In genomic region chr12:57129311-57130288, GRCh38 we compare ENCODE assay signal across 7 cellular contexts.
DNase-seq lines count a peak whose midpoint lies in the region; ATAC-seq lines count a peak whose summit lies in the region.
"Had no signal": no experiment of that assay in that cellular context is flagged by ENCODE, and none has a peak within 500 bp of the region (broad histone marks: within the 10 kb centered on the region; RNA-seq: fewer than 3 reads in every experiment).

No MANE protein-coding gene starts in this region.

- H3K36me3 ChIP-seq in mucosa of rectum (ENCODE audit: control insufficient read depth in 2 of 2, insufficient read depth in 2 of 2, low read length in 2 of 2) = no peaks in the 10 kb centered on the region

- no peaks in the 10 kb centered on the region for H3K27me3 ChIP-seq in mucosa of rectum (ENCODE audit: control insufficient read depth in 2 of 2, insufficient read depth in 2 of 2, low read length in 2 of 2)

- H3K9ac ChIP-seq in mucosa of rectum (ENCODE audit: low read depth in 1 of 2, low read length in 2 of 2) = peak overlapping the region; percentile 6 to 71

- H3K9me3 ChIP-seq in mucosa of rectum (ENCODE audit: control insufficient read depth in 2 of 2, low read length in 2 of 2) = no peaks in the 10 kb centered on the region

- peak; percentile 57 for DNase-seq in EL
- peak; percentile 57 for DNase-seq in amniotic epithelial cell (ENCODE audit: low read depth)
- DNase-seq in cerebellar cortex (ENCODE audit: low spot score) = no peak
- DNase-seq in SW 1271 (lab: John Stamatoyannopoulos, UW) = no peak

- H3K27ac ChIP-seq in mucosa of rectum (ENCODE audit: low read depth in 2 of 2, low read length in 2 of 2) = peak overlapping the region; percentile 97 to 98

- peaks cover 24 to 45% of the 10 kb centered on the region in 2 donors for H3K4me1 ChIP-seq in mucosa of rectum (ENCODE audit: control insufficient read depth in 2 of 2, insufficient read depth in 2 of 2, low read length in 2 of 2)

- H3K4me3 ChIP-seq in mucosa of rectum (ENCODE audit: low read length in 2 of 2) = peak overlapping the region; percentile 79 to 88

- no peak for ATAC-seq in GM18520 (IDR thresholded peaks at IDR 0.05; ENCODE audit: unreplicated experiment)
- ATAC-seq: left colon had no signal

Comparison
In these comparisons a context has a peak if more than half of its experiments do, and no peak if none do; other contexts are left out.
1. DNase-seq: peak in EL (single experiment) and amniotic epithelial cell (single experiment); none in cerebellar cortex (single experiment) and SW 1271 (0 of 2).